In genomic region chr5:73945505-73945904, GRCh38 we compare ENCODE assay signal across 12 cellular contexts.
DNase-seq lines count a peak whose midpoint lies in the region; ATAC-seq and TF ChIP-seq lines count a peak whose summit lies in the region.
"Had no signal": no experiment of that assay in that cellular context is flagged by ENCODE, and none has a peak within 500 bp of the region (broad histone marks: within the 10 kb centered on the region; RNA-seq: fewer than 3 reads in every experiment).

No MANE protein-coding gene starts in this region.

- intact Hi-C loops in A673 (cut with micrococcal nuclease; ENCODE audit: unreplicated experiment) = no loop called here

- DNase-seq in A673 (ENCODE audit: low spot score) = peak; percentile 40
- peak; percentile 40 for DNase-seq in WERI-Rb-1
- DNase-seq in hepatocyte (ENCODE audit: low spot score) = no peak
- no peak for DNase-seq in NCI-H2081 treated with DMSO at 0.1 percent for 48 hours (lab: John Stamatoyannopoulos, UW)
- DNase-seq: DMS153, NCI-H446, T-helper 17 cell had no signal

- H4K20me1 ChIP-seq in hepatocyte (ENCODE audit: insufficient read depth, poor library complexity, severe bottlenecking) = no peaks in the 10 kb centered on the region

- H3K27ac ChIP-seq in A673 (ENCODE audit: low read depth, low read length, poor library complexity, severe bottlenecking) (no peak overlapping the region), WERI-Rb-1 (no peak overlapping the region), hepatocyte (no peak overlapping the region)

- no peak overlapping the region for H2AFZ ChIP-seq in hepatocyte

- TF ChIP-seq CTCF in A673 (conservative IDR thresholded peaks at IDR 0.05; ENCODE audit: low read depth, low read length) = peak; percentile 52
- TF ChIP-seq CTCF in GM12875 (IDR thresholded peaks at IDR 0.05; ENCODE audit: borderline replicate concordance, insufficient read depth, low read depth, low read length) = peak; percentile 43; the same call in 1 of the 2 replicates
- TF ChIP-seq CTCF in WERI-Rb-1 (IDR thresholded peaks at IDR 0.05; ENCODE audit: low read depth, low read length) = no peak
- TF ChIP-seq CTCF in hepatocyte (IDR thresholded peaks at IDR 0.05; ENCODE audit: poor library complexity) = peak; percentile 4

- POLR2A ChIA-PET in A673 (lab: Charles Lee; ENCODE audit: low non-redundant PET) = no interaction called here

- H3K36me3 ChIP-seq in A673 (ENCODE audit: insufficient read depth, low read length, poor library complexity, severe bottlenecking) (no peaks in the 10 kb centered on the region), WERI-Rb-1 (no peaks in the 10 kb centered on the region), hepatocyte (replicated peaks; ENCODE audit: insufficient read depth, low read depth) (no peaks in the 10 kb centered on the region)

- WGBS in hepatocyte (ENCODE audit: low lambda C conversion rate, missing lambda C conversion rate) = 89% methylated on average over 7 of the region's 7 CpGs

- no TSS peak for BruUV-seq in A673 (replicated peaks; lab: Mats Ljungman, UMichigan)

- CTCF ChIA-PET in A673 (lab: Charles Lee) = no interaction called here

- H3K79me2 ChIP-seq in hepatocyte = no peaks in the 10 kb centered on the region

- no peaks in the 10 kb centered on the region for H3K9me2 ChIP-seq in hepatocyte (replicated peaks; ENCODE audit: insufficient read depth)

- H3K4me3 ChIP-seq in A673 (ENCODE audit: low read depth, low read length, poor library complexity, severe bottlenecking) (no peak overlapping the region), GM12875 (ENCODE audit: low read depth, low read length) (no peak overlapping the region), WERI-Rb-1 (ENCODE audit: low read depth, low read length) (no peak overlapping the region), hepatocyte (no peak overlapping the region)

- ATAC-seq in GM21526 (IDR thresholded peaks at IDR 0.05; ENCODE audit: low FRiP score, unreplicated experiment) = no peak
- no peak for ATAC-seq in GM18870 (IDR thresholded peaks at IDR 0.05; ENCODE audit: unreplicated experiment)
- ATAC-seq in GM18502 (IDR thresholded peaks at IDR 0.05; ENCODE audit: poor library complexity, unreplicated experiment) = no peak
- ATAC-seq: activated naive CD4-positive, alpha-beta T cell treated with anti-CD3 and anti-CD28 coated beads, Interleukin-2, amount 50 U/mL, for 72 hours; T-helper 17 cell had no signal

- H3K4me2 ChIP-seq in hepatocyte = no peak overlapping the region

- no peaks in the 10 kb centered on the region for H3K9me3 ChIP-seq in A673 (ENCODE audit: low read depth, low read length, poor library complexity, severe bottlenecking)
- H3K9me3 ChIP-seq in WERI-Rb-1 (ENCODE audit: severe bottlenecking) = peaks cover 2% of the 10 kb centered on the region
- no peaks in the 10 kb centered on the region for H3K9me3 ChIP-seq in hepatocyte (ENCODE audit: low read depth)

- peaks cover 35% of the 10 kb centered on the region for H3K27me3 ChIP-seq in A673 (replicated peaks; ENCODE audit: insufficient read depth, low read depth, low read length, poor library complexity)
- no peaks in the 10 kb centered on the region for H3K27me3 ChIP-seq in WERI-Rb-1 (ENCODE audit: insufficient read depth, low read depth, severe bottlenecking)
- H3K27me3 ChIP-seq in hepatocyte = no peaks in the 10 kb centered on the region

- H3K4me1 ChIP-seq in A673 (ENCODE audit: insufficient read depth, low read length, poor library complexity, severe bottlenecking) = no peaks in the 10 kb centered on the region
- H3K4me1 ChIP-seq in hepatocyte (ENCODE audit: insufficient read depth) = no peaks in the 10 kb centered on the region

Comparison
In these comparisons a context has a peak if more than half of its experiments do, and no peak if none do; other contexts are left out.
1. DNase-seq: peak in A673 (single experiment) and WERI-Rb-1 (single experiment); none in hepatocyte (single experiment) and NCI-H2081 treated with DMSO at 0.1 percent for 48 hours (single experiment).